In the genomic region with DNA sequence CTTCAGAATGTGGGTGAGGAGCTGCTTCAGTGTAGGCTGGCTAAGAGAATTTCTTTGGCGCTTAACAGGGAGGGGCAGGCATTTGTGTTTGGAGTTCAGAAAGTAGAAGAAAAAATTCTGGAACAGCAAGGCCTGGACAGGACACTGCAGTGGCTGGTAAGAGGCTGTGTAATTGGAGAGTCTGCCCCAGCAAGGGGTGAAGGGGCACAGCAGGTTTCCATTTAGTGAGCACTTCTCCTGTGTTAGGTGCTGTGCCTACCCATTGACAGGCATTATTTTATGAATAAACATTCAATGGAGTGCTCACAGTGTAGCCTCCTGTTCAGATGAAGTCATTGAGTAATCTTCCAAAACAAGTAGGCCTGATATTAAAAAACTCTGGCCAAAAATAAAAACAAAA, we compare ENCODE assay signal across 22 cellular contexts. TPM values are rescaled to one million over a fixed set of nuclear protein-coding genes. Genes with fewer than 3 reads are reported as not detected.
"Had no signal": no experiment of that assay in that cellular context is flagged by ENCODE, and none has a peak within 500 bp of the region (broad histone marks: within the 10 kb centered on the region; RNA-seq: fewer than 3 reads in every experiment).

No MANE protein-coding gene starts in this region.

- H3K36me3 Mint-ChIP-seq: mesothelial cell of epicardium, type B pancreatic cell had no signal

- DNase-seq: activated CD4-positive, alpha-beta T cell treated with anti-CD3 and anti-CD28 coated beads, Interleukin-2, amount 10 ng/mL, durations not matched to agents 7 days and 5 days; activated CD8-positive, alpha-beta memory T cell treated with anti-CD3 and anti-CD28 coated beads, Interleukin-2, amount 50 U/mL, for 4 hours; activated CD8-positive, alpha-beta T cell treated with anti-CD3 and anti-CD28 coated beads, Interleukin-2, amount 10 ng/mL, durations not matched to agents 7 days and 5 days; activated naive CD4-positive, alpha-beta T cell treated with anti-CD3 and anti-CD28 coated beads for 36 hours; activated naive CD8-positive, alpha-beta T cell treated with anti-CD3 and anti-CD28 coated beads, Interleukin-2, amount 50 U/mL, for 24 hours; activated T-cell treated with anti-CD3 and anti-CD28 coated beads, Interleukin-2, amount 50 U/mL, for 4 hours; aorta; brain microvascular endothelial cell; colonic mucosa; foreskin melanocyte; hypothalamus; kidney; stimulated activated CD4-positive, alpha-beta T cell treated with anti-CD3 and anti-CD28 coated beads, Interleukin-4, amount 100 ng/mL, for 1 hour; testis had no signal

- H3K9me3 Mint-ChIP-seq: activated CD4-positive, alpha-beta T cell treated with anti-CD3 and anti-CD28 coated beads, Interleukin-2, amount 10 ng/mL, durations not matched to agents 7 days and 5 days; activated naive CD4-positive, alpha-beta T cell treated with anti-CD3 and anti-CD28 coated beads for 36 hours; activated naive CD8-positive, alpha-beta T cell treated with anti-CD3 and anti-CD28 coated beads, Interleukin-2, amount 50 U/mL, for 24 hours; activated T-cell treated with anti-CD3 and anti-CD28 coated beads, Interleukin-2, amount 50 U/mL, for 4 hours; central memory CD8-positive, alpha-beta T cell; mesothelial cell of epicardium; nephron; type B pancreatic cell had no signal

- H3K27ac Mint-ChIP-seq: activated CD4-positive, alpha-beta T cell treated with anti-CD3 and anti-CD28 coated beads, Interleukin-2, amount 10 ng/mL, durations not matched to agents 7 days and 5 days; activated CD8-positive, alpha-beta T cell treated with anti-CD3 and anti-CD28 coated beads, Interleukin-2, amount 10 ng/mL, durations not matched to agents 7 days and 5 days; activated naive CD4-positive, alpha-beta T cell treated with anti-CD3 and anti-CD28 coated beads for 36 hours; activated naive CD8-positive, alpha-beta T cell treated with anti-CD3 and anti-CD28 coated beads, Interleukin-2, amount 50 U/mL, for 24 hours; mesothelial cell of epicardium; nephron; type B pancreatic cell had no signal

- H3K4me3 ChIP-seq: colonic mucosa, lung, smooth muscle cell, testis had no signal

- H3K36me3 ChIP-seq: brain microvascular endothelial cell, colonic mucosa had no signal

- H3K4me1 ChIP-seq: colonic mucosa, parathyroid adenoma, testis had no signal

- H3K4me1 Mint-ChIP-seq: activated CD4-positive, alpha-beta T cell treated with anti-CD3 and anti-CD28 coated beads, Interleukin-2, amount 10 ng/mL, durations not matched to agents 7 days and 5 days; activated naive CD8-positive, alpha-beta T cell treated with anti-CD3 and anti-CD28 coated beads, Interleukin-2, amount 50 U/mL, for 24 hours; central memory CD8-positive, alpha-beta T cell had no signal

- H3K27ac ChIP-seq: brain microvascular endothelial cell, colonic mucosa, parathyroid adenoma, testis had no signal

- H3K27me3 ChIP-seq: brain microvascular endothelial cell, colonic mucosa, testis had no signal

- H3K4me3 Mint-ChIP-seq: activated CD4-positive, alpha-beta T cell treated with anti-CD3 and anti-CD28 coated beads, Interleukin-2, amount 10 ng/mL, durations not matched to agents 7 days and 5 days; activated CD8-positive, alpha-beta T cell treated with anti-CD3 and anti-CD28 coated beads, Interleukin-2, amount 10 ng/mL, durations not matched to agents 7 days and 5 days; activated naive CD4-positive, alpha-beta T cell treated with anti-CD3 and anti-CD28 coated beads for 36 hours; activated naive CD8-positive, alpha-beta T cell treated with anti-CD3 and anti-CD28 coated beads, Interleukin-2, amount 50 U/mL, for 24 hours; activated T-cell treated with anti-CD3 and anti-CD28 coated beads, Interleukin-2, amount 50 U/mL, for 4 hours; central memory CD8-positive, alpha-beta T cell; mesothelial cell of epicardium; nephron; type B pancreatic cell had no signal

- H3K9me3 ChIP-seq: colonic mucosa, testis had no signal

- ATAC-seq: activated CD8-positive, alpha-beta T cell treated with anti-CD3 and anti-CD28 coated beads, Interleukin-2, amount 10 ng/mL, durations not matched to agents 7 days and 5 days; activated naive CD8-positive, alpha-beta T cell treated with anti-CD3 and anti-CD28 coated beads, Interleukin-2, amount 50 U/mL, for 24 hours; activated T-cell treated with anti-CD3 and anti-CD28 coated beads, Interleukin-2, amount 50 U/mL, for 4 hours; sciatic nerve had no signal

- H3K27me3 Mint-ChIP-seq: type B pancreatic cell had no signal

RNA-seq across cellular contexts. Expression of a gene that starts 10.7 kb away (rescaled TPM):
- total RNA-seq: activated CD4-positive, alpha-beta T cell treated with anti-CD3 and anti-CD28 coated beads, Interleukin-2, amount 10 ng/mL, durations not matched to agents 7 days and 5 days; activated CD8-positive, alpha-beta T cell treated with anti-CD3 and anti-CD28 coated beads, Interleukin-2, amount 10 ng/mL, durations not matched to agents 7 days and 5 days had no signal
